ENCODE assay signal across 1 cellular context in the genomic region with DNA sequence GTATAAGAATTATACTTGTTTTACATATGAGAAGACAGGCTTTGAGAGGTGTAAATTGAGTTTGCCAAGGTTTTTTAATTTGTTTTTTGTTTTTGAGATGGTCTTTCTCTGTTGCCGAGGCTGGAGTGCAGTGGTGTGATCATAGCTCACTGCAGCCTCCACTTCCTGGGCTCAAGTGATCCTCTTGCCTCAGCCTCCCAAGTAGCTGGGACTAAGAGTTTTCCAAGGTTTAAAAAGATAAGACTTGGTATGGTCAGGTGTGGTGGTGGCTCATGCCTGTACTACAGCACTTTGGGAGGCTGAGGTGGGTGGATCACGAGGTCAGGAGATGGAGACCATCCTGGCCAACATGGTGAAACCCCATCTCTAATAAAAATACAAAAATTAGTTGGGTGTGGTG.
TF ChIP-seq lines count a peak whose summit lies in the region.

No MANE protein-coding gene starts in this region.

TF ChIP-seq in HepG2, 621 proteins besides CTCF, POLR2A, EP300 and RAD21:
- TF ChIP-seq, protein P1, sequence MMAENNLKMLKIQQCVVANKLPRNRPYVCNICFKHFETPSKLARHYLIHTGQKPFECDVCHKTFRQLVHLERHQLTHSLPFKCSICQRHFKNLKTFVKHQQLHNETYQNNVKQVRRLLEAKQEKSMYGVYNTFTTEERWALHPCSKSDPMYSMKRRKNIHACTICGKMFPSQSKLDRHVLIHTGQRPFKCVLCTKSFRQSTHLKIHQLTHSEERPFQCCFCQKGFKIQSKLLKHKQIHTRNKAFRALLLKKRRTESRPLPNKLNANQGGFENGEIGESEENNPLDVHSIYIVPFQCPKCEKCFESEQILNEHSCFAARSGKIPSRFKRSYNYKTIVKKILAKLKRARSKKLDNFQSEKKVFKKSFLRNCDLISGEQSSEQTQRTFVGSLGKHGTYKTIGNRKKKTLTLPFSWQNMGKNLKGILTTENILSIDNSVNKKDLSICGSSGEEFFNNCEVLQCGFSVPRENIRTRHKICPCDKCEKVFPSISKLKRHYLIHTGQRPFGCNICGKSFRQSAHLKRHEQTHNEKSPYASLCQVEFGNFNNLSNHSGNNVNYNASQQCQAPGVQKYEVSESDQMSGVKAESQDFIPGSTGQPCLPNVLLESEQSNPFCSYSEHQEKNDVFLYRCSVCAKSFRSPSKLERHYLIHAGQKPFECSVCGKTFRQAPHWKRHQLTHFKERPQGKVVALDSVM (CRISPR knock-in tag; IDR thresholded peaks at IDR 0.05) = peak; percentile 91
TF ChIP-seq in HepG2: peak in this region for 1; not testable (repeated sequence) for 620.
